In the genomic region with DNA sequence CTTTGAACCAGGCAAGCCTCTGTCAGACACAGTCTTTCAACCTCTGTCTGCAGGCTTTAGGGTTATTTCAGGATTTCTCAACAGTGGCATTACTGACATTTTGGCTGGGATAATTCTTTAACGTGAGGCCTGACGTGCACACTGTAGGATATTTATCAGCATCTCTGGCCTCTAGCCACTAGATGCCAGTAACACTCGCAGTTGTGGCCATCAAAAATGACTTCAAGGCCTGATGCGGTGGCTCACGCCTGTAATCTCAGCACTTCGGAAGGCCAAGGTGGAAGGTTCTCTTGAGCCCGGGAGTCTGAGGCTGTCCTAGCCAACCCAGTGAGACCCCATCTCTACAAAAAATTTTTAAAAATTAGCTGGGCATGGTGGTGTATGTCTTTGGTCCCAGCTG, we compare ENCODE assay signal across 2 cellular contexts.
A peak's percentile ranks its signal among the peaks of the same experiment; 100 is the strongest.
TF ChIP-seq lines count a peak whose summit lies in the region.

No MANE protein-coding gene starts in this region.

TF ChIP-seq in HEK293, 187 proteins besides CTCF, POLR2A, EP300 and RAD21:
- 0 out of 2 replicates have a peak, but pooled peaks have one; percentile 9 for TF ChIP-seq ZNF654 (tag by site-specific recombination; IDR thresholded peaks at IDR 0.05; ENCODE audit: low read depth)
- TF ChIP-seq, protein P1, sequence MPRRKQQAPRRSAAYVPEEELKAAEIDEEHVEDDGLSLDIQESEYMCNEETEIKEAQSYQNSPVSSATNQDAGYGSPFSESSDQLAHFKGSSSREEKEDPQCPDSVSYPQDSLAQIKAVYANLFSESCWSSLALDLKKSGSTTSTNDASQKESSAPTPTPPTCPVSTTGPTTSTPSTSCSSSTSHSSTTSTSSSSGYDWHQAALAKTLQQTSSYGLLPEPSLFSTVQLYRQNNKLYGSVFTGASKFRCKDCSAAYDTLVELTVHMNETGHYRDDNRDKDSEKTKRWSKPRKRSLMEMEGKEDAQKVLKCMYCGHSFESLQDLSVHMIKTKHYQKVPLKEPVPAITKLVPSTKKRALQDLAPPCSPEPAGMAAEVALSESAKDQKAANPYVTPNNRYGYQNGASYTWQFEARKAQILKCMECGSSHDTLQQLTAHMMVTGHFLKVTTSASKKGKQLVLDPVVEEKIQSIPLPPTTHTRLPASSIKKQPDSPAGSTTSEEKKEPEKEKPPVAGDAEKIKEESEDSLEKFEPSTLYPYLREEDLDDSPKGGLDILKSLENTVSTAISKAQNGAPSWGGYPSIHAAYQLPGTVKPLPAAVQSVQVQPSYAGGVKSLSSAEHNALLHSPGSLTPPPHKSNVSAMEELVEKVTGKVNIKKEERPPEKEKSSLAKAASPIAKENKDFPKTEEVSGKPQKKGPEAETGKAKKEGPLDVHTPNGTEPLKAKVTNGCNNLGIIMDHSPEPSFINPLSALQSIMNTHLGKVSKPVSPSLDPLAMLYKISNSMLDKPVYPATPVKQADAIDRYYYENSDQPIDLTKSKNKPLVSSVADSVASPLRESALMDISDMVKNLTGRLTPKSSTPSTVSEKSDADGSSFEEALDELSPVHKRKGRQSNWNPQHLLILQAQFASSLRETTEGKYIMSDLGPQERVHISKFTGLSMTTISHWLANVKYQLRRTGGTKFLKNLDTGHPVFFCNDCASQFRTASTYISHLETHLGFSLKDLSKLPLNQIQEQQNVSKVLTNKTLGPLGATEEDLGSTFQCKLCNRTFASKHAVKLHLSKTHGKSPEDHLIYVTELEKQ (tag by site-specific recombination; IDR thresholded peaks at IDR 0.05; ENCODE audit: borderline replicate concordance): no peak

TF ChIP-seq in H1, 55 proteins besides CTCF, POLR2A, EP300 and RAD21 (continued from another document):
- TF ChIP-seq, protein P2, sequence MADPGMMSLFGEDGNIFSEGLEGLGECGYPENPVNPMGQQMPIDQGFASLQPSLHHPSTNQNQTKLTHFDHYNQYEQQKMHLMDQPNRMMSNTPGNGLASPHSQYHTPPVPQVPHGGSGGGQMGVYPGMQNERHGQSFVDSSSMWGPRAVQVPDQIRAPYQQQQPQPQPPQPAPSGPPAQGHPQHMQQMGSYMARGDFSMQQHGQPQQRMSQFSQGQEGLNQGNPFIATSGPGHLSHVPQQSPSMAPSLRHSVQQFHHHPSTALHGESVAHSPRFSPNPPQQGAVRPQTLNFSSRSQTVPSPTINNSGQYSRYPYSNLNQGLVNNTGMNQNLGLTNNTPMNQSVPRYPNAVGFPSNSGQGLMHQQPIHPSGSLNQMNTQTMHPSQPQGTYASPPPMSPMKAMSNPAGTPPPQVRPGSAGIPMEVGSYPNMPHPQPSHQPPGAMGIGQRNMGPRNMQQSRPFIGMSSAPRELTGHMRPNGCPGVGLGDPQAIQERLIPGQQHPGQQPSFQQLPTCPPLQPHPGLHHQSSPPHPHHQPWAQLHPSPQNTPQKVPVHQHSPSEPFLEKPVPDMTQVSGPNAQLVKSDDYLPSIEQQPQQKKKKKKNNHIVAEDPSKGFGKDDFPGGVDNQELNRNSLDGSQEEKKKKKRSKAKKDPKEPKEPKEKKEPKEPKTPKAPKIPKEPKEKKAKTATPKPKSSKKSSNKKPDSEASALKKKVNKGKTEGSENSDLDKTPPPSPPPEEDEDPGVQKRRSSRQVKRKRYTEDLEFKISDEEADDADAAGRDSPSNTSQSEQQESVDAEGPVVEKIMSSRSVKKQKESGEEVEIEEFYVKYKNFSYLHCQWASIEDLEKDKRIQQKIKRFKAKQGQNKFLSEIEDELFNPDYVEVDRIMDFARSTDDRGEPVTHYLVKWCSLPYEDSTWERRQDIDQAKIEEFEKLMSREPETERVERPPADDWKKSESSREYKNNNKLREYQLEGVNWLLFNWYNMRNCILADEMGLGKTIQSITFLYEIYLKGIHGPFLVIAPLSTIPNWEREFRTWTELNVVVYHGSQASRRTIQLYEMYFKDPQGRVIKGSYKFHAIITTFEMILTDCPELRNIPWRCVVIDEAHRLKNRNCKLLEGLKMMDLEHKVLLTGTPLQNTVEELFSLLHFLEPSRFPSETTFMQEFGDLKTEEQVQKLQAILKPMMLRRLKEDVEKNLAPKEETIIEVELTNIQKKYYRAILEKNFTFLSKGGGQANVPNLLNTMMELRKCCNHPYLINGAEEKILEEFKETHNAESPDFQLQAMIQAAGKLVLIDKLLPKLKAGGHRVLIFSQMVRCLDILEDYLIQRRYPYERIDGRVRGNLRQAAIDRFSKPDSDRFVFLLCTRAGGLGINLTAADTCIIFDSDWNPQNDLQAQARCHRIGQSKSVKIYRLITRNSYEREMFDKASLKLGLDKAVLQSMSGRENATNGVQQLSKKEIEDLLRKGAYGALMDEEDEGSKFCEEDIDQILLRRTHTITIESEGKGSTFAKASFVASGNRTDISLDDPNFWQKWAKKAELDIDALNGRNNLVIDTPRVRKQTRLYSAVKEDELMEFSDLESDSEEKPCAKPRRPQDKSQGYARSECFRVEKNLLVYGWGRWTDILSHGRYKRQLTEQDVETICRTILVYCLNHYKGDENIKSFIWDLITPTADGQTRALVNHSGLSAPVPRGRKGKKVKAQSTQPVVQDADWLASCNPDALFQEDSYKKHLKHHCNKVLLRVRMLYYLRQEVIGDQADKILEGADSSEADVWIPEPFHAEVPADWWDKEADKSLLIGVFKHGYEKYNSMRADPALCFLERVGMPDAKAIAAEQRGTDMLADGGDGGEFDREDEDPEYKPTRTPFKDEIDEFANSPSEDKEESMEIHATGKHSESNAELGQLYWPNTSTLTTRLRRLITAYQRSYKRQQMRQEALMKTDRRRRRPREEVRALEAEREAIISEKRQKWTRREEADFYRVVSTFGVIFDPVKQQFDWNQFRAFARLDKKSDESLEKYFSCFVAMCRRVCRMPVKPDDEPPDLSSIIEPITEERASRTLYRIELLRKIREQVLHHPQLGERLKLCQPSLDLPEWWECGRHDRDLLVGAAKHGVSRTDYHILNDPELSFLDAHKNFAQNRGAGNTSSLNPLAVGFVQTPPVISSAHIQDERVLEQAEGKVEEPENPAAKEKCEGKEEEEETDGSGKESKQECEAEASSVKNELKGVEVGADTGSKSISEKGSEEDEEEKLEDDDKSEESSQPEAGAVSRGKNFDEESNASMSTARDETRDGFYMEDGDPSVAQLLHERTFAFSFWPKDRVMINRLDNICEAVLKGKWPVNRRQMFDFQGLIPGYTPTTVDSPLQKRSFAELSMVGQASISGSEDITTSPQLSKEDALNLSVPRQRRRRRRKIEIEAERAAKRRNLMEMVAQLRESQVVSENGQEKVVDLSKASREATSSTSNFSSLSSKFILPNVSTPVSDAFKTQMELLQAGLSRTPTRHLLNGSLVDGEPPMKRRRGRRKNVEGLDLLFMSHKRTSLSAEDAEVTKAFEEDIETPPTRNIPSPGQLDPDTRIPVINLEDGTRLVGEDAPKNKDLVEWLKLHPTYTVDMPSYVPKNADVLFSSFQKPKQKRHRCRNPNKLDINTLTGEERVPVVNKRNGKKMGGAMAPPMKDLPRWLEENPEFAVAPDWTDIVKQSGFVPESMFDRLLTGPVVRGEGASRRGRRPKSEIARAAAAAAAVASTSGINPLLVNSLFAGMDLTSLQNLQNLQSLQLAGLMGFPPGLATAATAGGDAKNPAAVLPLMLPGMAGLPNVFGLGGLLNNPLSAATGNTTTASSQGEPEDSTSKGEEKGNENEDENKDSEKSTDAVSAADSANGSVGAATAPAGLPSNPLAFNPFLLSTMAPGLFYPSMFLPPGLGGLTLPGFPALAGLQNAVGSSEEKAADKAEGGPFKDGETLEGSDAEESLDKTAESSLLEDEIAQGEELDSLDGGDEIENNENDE (IDR thresholded peaks at IDR 0.05; ENCODE audit: insufficient replicate concordance, low read length): no peak
- TF ChIP-seq, protein P3, sequence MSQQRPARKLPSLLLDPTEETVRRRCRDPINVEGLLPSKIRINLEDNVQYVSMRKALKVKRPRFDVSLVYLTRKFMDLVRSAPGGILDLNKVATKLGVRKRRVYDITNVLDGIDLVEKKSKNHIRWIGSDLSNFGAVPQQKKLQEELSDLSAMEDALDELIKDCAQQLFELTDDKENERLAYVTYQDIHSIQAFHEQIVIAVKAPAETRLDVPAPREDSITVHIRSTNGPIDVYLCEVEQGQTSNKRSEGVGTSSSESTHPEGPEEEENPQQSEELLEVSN (IDR thresholded peaks at IDR 0.05): no peak
- TF ChIP-seq TCF12 (IDR thresholded peaks at IDR 0.05; ENCODE audit: low read depth, low read length): no peak
- TF ChIP-seq CBX8 (IDR thresholded peaks at IDR 0.05; ENCODE audit: borderline replicate concordance, low read depth, low read length): no peak
- TF ChIP-seq POU5F1 (IDR thresholded peaks at IDR 0.05; ENCODE audit: low read depth, low read length): no peak
- no peak for TF ChIP-seq RNF2 (IDR thresholded peaks at IDR 0.05; ENCODE audit: borderline replicate concordance, low read depth, low read length, missing control alignments, poor library complexity, severe bottlenecking)
- TF ChIP-seq GTF2F1 (IDR thresholded peaks at IDR 0.05; ENCODE audit: borderline replicate concordance, low read depth, low read length): no peak
- TF ChIP-seq NRF1 (IDR thresholded peaks at IDR 0.05; ENCODE audit: low read depth, low read length): no peak
- TF ChIP-seq, protein P4, sequence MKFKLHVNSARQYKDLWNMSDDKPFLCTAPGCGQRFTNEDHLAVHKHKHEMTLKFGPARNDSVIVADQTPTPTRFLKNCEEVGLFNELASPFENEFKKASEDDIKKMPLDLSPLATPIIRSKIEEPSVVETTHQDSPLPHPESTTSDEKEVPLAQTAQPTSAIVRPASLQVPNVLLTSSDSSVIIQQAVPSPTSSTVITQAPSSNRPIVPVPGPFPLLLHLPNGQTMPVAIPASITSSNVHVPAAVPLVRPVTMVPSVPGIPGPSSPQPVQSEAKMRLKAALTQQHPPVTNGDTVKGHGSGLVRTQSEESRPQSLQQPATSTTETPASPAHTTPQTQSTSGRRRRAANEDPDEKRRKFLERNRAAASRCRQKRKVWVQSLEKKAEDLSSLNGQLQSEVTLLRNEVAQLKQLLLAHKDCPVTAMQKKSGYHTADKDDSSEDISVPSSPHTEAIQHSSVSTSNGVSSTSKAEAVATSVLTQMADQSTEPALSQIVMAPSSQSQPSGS (IDR thresholded peaks at IDR 0.05; ENCODE audit: low read length): no peak
- TF ChIP-seq SIRT6 (IDR thresholded peaks at IDR 0.05; ENCODE audit: low read length): no peak
- no peak for TF ChIP-seq CEBPB (IDR thresholded peaks at IDR 0.05; ENCODE audit: low read depth, low read length)
- TF ChIP-seq SP4 (IDR thresholded peaks at IDR 0.05; ENCODE audit: low read length): no peak
